In genomic region chr21:41367598-41368360, GRCh38 we compare ENCODE assay signal across 9 cellular contexts. TPM values are rescaled to one million over a fixed set of nuclear protein-coding genes. Genes with fewer than 3 reads are reported as not detected.
DNase-seq lines count a peak whose midpoint lies in the region; ATAC-seq, FAIRE-seq and TF ChIP-seq lines count a peak whose summit lies in the region.
"Had no signal": no experiment of that assay in that cellular context is flagged by ENCODE, and none has a peak within 500 bp of the region (broad histone marks: within the 10 kb centered on the region; RNA-seq: fewer than 3 reads in every experiment).

No MANE protein-coding gene starts in this region.

- peaks cover 54% of the 10 kb centered on the region for H3K27me3 ChIP-seq in left ventricle myocardium inferior (ENCODE audit: low read depth)

- CTCF ChIA-PET in OCI-LY7 (lab: Charles Lee; ENCODE audit: unreplicated experiment) = interaction anchor here (1.0 to 1.9 kb wide), 5 partner anchors 43 to 84 kb away, joined by 3 to 5 read pairs (median 3); no protein-coding TSS in a partner anchor

- POLR2A ChIA-PET in OCI-LY7 (lab: Charles Lee) = interaction anchor here (0.9 to 3.8 kb wide), 8 partner anchors 12 to 84 kb away, joined by 3 to 17 read pairs (median 6); no protein-coding TSS in a partner anchor

- ATAC-seq in Right ventricle myocardium inferior (no peak), HG02642 (IDR thresholded peaks at IDR 0.05; ENCODE audit: poor library complexity, unreplicated experiment) (peak; percentile 72)
- ATAC-seq in stimulated activated naive B cell treated with anti-CD40 and anti-IgM and Interleukin-4, amounts not matched to agents 10 μg/mL and 1 μg/mL and 100 μg/mL, for 72 hours (replicated peaks) = peak; percentile 83 to 90

- H3K4me1 Mint-ChIP-seq in stimulated activated naive B cell treated with anti-CD40 and anti-IgM and Interleukin-4, amounts not matched to agents 10 μg/mL and 1 μg/mL and 100 μg/mL, for 72 hours = peaks cover 41 to 67% of the 10 kb centered on the region in 2 donors

- BruUV-seq in OCI-LY7 (replicated peaks; lab: Mats Ljungman, UMichigan) = no TSS peak

- H3K4me1 ChIP-seq in left ventricle myocardium inferior = peaks cover 55% of the 10 kb centered on the region
- H3K4me1 ChIP-seq in OCI-LY7 (ENCODE audit: insufficient read depth, low read length, poor library complexity, severe bottlenecking) = peaks cover 47% of the 10 kb centered on the region

- TF ChIP-seq CTCF in left ventricle myocardium inferior (IDR thresholded peaks at IDR 0.05; ENCODE audit: borderline replicate concordance) (no peak), OCI-LY7 (conservative IDR thresholded peaks at IDR 0.05; ENCODE audit: low read length) (no peak)

- no peak for FAIRE-seq in urothelium cell line (lab: Jason Lieb, UNC)

- peak overlapping the region; percentile 86 for H3K4me2 ChIP-seq in OCI-LY7 (ENCODE audit: low read length)

- H3K4me3 ChIP-seq in left ventricle myocardium inferior = no peak overlapping the region
- H3K4me3 ChIP-seq in OCI-LY7 (ENCODE audit: low read depth, low read length, poor library complexity, severe bottlenecking) = peak overlapping the region; percentile 60

- H4K20me1 ChIP-seq in OCI-LY7 (ENCODE audit: insufficient read depth, low read length) = no peaks in the 10 kb centered on the region

- intact Hi-C loops in left ventricle myocardium inferior (cut with micrococcal nuclease) = no loop called here
- intact Hi-C loops in Right ventricle myocardium inferior (cut with DNase I) = loop anchor here (5.0 kb wide), 1 partner anchor 60 kb away; the partner anchor contains the start of gene MX1
- intact Hi-C loops in OCI-LY7 (cut with micrococcal nuclease; ENCODE audit: unreplicated experiment) = loop anchor here (1.0 to 10.0 kb wide), 4 partner anchors 46 to 557 kb away; no protein-coding TSS in a partner anchor

- H3K9me3 ChIP-seq in left ventricle myocardium inferior (replicated peaks) (no peaks in the 10 kb centered on the region), OCI-LY7 (ENCODE audit: low read length) (no peaks in the 10 kb centered on the region)

- no peaks in the 10 kb centered on the region for H3K9me2 ChIP-seq in OCI-LY7 (ENCODE audit: insufficient read depth, low read length)

- peak overlapping the region; percentile 26 for H3K27ac Mint-ChIP-seq in stimulated activated naive B cell treated with anti-CD40 and anti-IgM and Interleukin-4, amounts not matched to agents 10 μg/mL and 1 μg/mL and 100 μg/mL, for 72 hours

- peak overlapping the region; percentile 58 to 62 for H3K4me3 Mint-ChIP-seq in stimulated activated naive B cell treated with anti-CD40 and anti-IgM and Interleukin-4, amounts not matched to agents 10 μg/mL and 1 μg/mL and 100 μg/mL, for 72 hours

- H3K79me2 ChIP-seq in OCI-LY7 (ENCODE audit: insufficient read depth, low read depth, low read length) = peaks cover 3% of the 10 kb centered on the region; the same call in 1 of the 2 replicates

- peak overlapping the region; percentile 80; the same call in 1 of the 2 replicates for H2AFZ ChIP-seq in OCI-LY7 (ENCODE audit: low read length)

- H3K36me3 ChIP-seq in left ventricle myocardium inferior (no peaks in the 10 kb centered on the region), OCI-LY7 (ENCODE audit: insufficient read depth, low read length) (no peaks in the 10 kb centered on the region)

- H3K27ac ChIP-seq in left ventricle myocardium inferior (replicated peaks) (peak overlapping the region; percentile 76), OCI-LY7 (ENCODE audit: low read depth, low read length, poor library complexity, severe bottlenecking) (peak overlapping the region; percentile 93)

- H3K36me3 Mint-ChIP-seq in stimulated activated naive B cell treated with anti-CD40 and anti-IgM and Interleukin-4, amounts not matched to agents 10 μg/mL and 1 μg/mL and 100 μg/mL, for 72 hours = no peaks in the 10 kb centered on the region

- H3K9me3 Mint-ChIP-seq in stimulated activated naive B cell treated with anti-CD40 and anti-IgM and Interleukin-4, amounts not matched to agents 10 μg/mL and 1 μg/mL and 100 μg/mL, for 72 hours = no peaks in the 10 kb centered on the region

- DNase-seq in left ventricle myocardium inferior (no peak), Right ventricle myocardium inferior (ENCODE audit: missing footprints) (no peak), OCI-LY7 (ENCODE audit: low spot score) (peak; percentile 90), HUDEP-2 (lab: John Stamatoyannopoulos, UW; ENCODE audit: unreplicated experiment in 76 of 76) (no peak), urothelium cell line (ENCODE audit: low spot score) (no peak), NCI-H1105 (lab: John Stamatoyannopoulos, UW) (no peak)
- DNase-seq in stimulated activated naive B cell treated with anti-CD40 and anti-IgM and Interleukin-4, amounts not matched to agents 10 μg/mL and 1 μg/mL and 100 μg/mL, for 72 hours = peak; percentile 64
- DNase-seq: NCI-H2227 treated with DMSO at 0.1 percent for 48 hours had no signal

- no peaks in the 10 kb centered on the region for H3K27me3 Mint-ChIP-seq in stimulated activated naive B cell treated with anti-CD40 and anti-IgM and Interleukin-4, amounts not matched to agents 10 μg/mL and 1 μg/mL and 100 μg/mL, for 72 hours

RNA-seq across cellular contexts. Expression of gene MX2, which starts 6.0 kb away (rescaled TPM):
- total RNA-seq in left ventricle myocardium inferior (5.4 TPM), Right ventricle myocardium inferior (4.8 TPM), OCI-LY7 (2022) (3.5 and 4.5 TPM in 2 replicates)
- total RNA-seq in OCI-LY7 (2014; rRNA removed; shearing (Covaris generic)) = 7.3 and 10.4 TPM in 2 replicates

RNA-seq across cellular contexts. Expression of gene FAM3B, which starts 51.2 kb away (rescaled TPM):
- total RNA-seq in left ventricle myocardium inferior (not detected), Right ventricle myocardium inferior (not detected), OCI-LY7 (2022) (not detected in 2 replicates)
- 0.19 TPM in 1 of 2 replicates, not detected in the other for total RNA-seq in OCI-LY7 (2014; rRNA removed; shearing (Covaris generic))

RNA-seq across cellular contexts. Expression of gene MX1, which starts 58.3 kb away (rescaled TPM):
- total RNA-seq in left ventricle myocardium inferior (8.8 TPM), Right ventricle myocardium inferior (11.0 TPM), OCI-LY7 (2022) (23.9 and 25.1 TPM in 2 replicates)
- 24.4 and 24.7 TPM in 2 replicates for total RNA-seq in OCI-LY7 (2014; rRNA removed; shearing (Covaris generic))

Comparison
In these comparisons a context has a peak if more than half of its experiments do, and no peak if none do; other contexts are left out.
1. DNase-seq: peak in OCI-LY7 (single experiment) and stimulated activated naive B cell treated with anti-CD40 and anti-IgM and Interleukin-4, amounts not matched to agents 10 μg/mL and 1 μg/mL and 100 μg/mL, for 72 hours (single experiment); none in left ventricle myocardium inferior (single experiment), Right ventricle myocardium inferior (single experiment), HUDEP-2 (0 of 76), urothelium cell line (single experiment) and NCI-H1105 (single experiment).